In the genomic region with DNA sequence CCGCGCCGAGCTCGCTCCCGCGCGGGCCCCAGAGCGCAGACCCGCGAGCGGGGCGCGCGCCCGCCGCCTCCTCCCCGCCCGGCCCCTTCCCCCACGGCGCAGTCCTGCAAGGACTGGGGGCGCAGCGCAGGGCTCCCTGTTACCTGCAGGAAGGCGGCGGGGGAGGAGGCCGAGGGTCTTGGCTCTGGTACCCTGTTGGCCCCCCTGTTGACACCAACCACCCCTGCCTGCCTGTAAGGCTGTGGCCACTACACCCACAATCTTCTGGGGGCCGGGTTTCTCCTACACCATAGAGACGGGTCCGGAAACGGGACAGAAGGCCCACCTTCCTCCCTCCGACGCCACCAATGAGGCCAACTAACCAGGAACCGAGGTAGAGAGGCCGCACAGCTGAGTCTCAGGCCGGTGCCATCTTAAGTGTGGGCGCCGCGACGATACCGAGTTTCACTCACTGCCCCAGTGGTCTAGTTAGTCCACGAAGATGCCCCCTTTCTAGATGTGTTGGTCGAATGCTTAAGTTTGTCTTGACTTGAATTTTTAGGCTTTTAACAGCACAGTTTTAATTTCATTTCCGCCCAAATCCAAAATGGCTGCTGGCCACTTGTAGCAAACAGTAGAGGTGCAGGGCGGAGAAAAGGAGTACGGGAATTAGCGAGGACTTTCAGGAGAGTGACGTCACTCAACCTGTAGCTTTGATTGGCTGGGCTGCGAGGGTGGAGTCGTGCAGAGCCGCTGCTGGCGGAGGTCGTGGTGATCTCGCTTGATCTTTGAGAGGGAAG, we compare ENCODE assay signal across 1 cellular context.
TF ChIP-seq lines count a peak whose summit lies in the region.

SCYL3 (minus strand) TSS at position 252 of the 779 bp plus-strand sequence. CDS start 5,056 bp downstream, outside the sequence.

TF ChIP-seq in HepG2, 621 proteins besides CTCF, POLR2A, EP300 and RAD21 (continued from another document and continues in another):
- TF ChIP-seq, protein P1, sequence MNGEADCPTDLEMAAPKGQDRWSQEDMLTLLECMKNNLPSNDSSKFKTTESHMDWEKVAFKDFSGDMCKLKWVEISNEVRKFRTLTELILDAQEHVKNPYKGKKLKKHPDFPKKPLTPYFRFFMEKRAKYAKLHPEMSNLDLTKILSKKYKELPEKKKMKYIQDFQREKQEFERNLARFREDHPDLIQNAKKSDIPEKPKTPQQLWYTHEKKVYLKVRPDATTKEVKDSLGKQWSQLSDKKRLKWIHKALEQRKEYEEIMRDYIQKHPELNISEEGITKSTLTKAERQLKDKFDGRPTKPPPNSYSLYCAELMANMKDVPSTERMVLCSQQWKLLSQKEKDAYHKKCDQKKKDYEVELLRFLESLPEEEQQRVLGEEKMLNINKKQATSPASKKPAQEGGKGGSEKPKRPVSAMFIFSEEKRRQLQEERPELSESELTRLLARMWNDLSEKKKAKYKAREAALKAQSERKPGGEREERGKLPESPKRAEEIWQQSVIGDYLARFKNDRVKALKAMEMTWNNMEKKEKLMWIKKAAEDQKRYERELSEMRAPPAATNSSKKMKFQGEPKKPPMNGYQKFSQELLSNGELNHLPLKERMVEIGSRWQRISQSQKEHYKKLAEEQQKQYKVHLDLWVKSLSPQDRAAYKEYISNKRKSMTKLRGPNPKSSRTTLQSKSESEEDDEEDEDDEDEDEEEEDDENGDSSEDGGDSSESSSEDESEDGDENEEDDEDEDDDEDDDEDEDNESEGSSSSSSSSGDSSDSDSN (CRISPR knock-in tag; IDR thresholded peaks at IDR 0.05) = no peak
- peak; percentile 28; the same call in 1 of the 2 replicates for TF ChIP-seq FOXJ3 (CRISPR knock-in tag; IDR thresholded peaks at IDR 0.05; ENCODE audit: borderline replicate concordance)
- TF ChIP-seq CAMTA2 (CRISPR knock-in tag; IDR thresholded peaks at IDR 0.05; ENCODE audit: borderline replicate concordance) = 0 out of 2 replicates have a peak, but pooled peaks have one; percentile 65
- 0 out of 2 replicates have a peak, but pooled peaks have one; percentile 4 for TF ChIP-seq RARA (CRISPR knock-in tag; IDR thresholded peaks at IDR 0.05)
- TF ChIP-seq ZNF570 (CRISPR knock-in tag; IDR thresholded peaks at IDR 0.05; ENCODE audit: borderline replicate concordance) = no peak
- peak; percentile 99 for TF ChIP-seq ZNF574 (CRISPR knock-in tag; IDR thresholded peaks at IDR 0.05)
- TF ChIP-seq BHLHE40 (IDR thresholded peaks at IDR 0.05; ENCODE audit: low read length) = no peak
- peak; percentile 43 for TF ChIP-seq PAXIP1 (CRISPR knock-in tag; conservative IDR thresholded peaks at IDR 0.05)
- TF ChIP-seq E2F2 (CRISPR knock-in tag; IDR thresholded peaks at IDR 0.05; ENCODE audit: borderline replicate concordance) = no peak
- TF ChIP-seq, protein P2, sequence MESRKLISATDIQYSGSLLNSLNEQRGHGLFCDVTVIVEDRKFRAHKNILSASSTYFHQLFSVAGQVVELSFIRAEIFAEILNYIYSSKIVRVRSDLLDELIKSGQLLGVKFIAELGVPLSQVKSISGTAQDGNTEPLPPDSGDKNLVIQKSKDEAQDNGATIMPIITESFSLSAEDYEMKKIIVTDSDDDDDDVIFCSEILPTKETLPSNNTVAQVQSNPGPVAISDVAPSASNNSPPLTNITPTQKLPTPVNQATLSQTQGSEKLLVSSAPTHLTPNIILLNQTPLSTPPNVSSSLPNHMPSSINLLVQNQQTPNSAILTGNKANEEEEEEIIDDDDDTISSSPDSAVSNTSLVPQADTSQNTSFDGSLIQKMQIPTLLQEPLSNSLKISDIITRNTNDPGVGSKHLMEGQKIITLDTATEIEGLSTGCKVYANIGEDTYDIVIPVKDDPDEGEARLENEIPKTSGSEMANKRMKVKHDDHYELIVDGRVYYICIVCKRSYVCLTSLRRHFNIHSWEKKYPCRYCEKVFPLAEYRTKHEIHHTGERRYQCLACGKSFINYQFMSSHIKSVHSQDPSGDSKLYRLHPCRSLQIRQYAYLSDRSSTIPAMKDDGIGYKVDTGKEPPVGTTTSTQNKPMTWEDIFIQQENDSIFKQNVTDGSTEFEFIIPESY (CRISPR knock-in tag; IDR thresholded peaks at IDR 0.05) = no peak
- TF ChIP-seq, protein P3, sequence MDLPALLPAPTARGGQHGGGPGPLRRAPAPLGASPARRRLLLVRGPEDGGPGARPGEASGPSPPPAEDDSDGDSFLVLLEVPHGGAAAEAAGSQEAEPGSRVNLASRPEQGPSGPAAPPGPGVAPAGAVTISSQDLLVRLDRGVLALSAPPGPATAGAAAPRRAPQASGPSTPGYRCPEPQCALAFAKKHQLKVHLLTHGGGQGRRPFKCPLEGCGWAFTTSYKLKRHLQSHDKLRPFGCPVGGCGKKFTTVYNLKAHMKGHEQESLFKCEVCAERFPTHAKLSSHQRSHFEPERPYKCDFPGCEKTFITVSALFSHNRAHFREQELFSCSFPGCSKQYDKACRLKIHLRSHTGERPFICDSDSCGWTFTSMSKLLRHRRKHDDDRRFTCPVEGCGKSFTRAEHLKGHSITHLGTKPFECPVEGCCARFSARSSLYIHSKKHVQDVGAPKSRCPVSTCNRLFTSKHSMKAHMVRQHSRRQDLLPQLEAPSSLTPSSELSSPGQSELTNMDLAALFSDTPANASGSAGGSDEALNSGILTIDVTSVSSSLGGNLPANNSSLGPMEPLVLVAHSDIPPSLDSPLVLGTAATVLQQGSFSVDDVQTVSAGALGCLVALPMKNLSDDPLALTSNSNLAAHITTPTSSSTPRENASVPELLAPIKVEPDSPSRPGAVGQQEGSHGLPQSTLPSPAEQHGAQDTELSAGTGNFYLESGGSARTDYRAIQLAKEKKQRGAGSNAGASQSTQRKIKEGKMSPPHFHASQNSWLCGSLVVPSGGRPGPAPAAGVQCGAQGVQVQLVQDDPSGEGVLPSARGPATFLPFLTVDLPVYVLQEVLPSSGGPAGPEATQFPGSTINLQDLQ (CRISPR knock-in tag; IDR thresholded peaks at IDR 0.05) = no peak
- no peak for TF ChIP-seq TBP (CRISPR knock-in tag; IDR thresholded peaks at IDR 0.05)
- TF ChIP-seq, protein P4, sequence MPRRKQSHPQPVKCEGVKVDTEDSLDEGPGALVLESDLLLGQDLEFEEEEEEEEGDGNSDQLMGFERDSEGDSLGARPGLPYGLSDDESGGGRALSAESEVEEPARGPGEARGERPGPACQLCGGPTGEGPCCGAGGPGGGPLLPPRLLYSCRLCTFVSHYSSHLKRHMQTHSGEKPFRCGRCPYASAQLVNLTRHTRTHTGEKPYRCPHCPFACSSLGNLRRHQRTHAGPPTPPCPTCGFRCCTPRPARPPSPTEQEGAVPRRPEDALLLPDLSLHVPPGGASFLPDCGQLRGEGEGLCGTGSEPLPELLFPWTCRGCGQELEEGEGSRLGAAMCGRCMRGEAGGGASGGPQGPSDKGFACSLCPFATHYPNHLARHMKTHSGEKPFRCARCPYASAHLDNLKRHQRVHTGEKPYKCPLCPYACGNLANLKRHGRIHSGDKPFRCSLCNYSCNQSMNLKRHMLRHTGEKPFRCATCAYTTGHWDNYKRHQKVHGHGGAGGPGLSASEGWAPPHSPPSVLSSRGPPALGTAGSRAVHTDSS (CRISPR knock-in tag; conservative IDR thresholded peaks at IDR 0.05) = no peak
- no peak for TF ChIP-seq PRDM4 (CRISPR knock-in tag; IDR thresholded peaks at IDR 0.05; ENCODE audit: borderline replicate concordance)
- TF ChIP-seq TRAFD1 (CRISPR knock-in tag; IDR thresholded peaks at IDR 0.05; ENCODE audit: borderline replicate concordance) = 0 out of 2 replicates have a peak, but pooled peaks have one; percentile 32
- TF ChIP-seq ZNF839 (CRISPR knock-in tag; IDR thresholded peaks at IDR 0.05; ENCODE audit: borderline replicate concordance) = no peak
- TF ChIP-seq, protein P5, sequence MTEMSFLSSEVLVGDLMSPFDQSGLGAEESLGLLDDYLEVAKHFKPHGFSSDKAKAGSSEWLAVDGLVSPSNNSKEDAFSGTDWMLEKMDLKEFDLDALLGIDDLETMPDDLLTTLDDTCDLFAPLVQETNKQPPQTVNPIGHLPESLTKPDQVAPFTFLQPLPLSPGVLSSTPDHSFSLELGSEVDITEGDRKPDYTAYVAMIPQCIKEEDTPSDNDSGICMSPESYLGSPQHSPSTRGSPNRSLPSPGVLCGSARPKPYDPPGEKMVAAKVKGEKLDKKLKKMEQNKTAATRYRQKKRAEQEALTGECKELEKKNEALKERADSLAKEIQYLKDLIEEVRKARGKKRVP (CRISPR knock-in tag; IDR thresholded peaks at IDR 0.05) = no peak
- TF ChIP-seq MED8 (CRISPR knock-in tag; IDR thresholded peaks at IDR 0.05; ENCODE audit: insufficient replicate concordance) = peak; percentile 58
- TF ChIP-seq ELF3 (CRISPR knock-in tag; IDR thresholded peaks at IDR 0.05) = peak; percentile 95
- peak; percentile 26; the same call in 1 of the 2 replicates for TF ChIP-seq SIX4 (CRISPR knock-in tag; IDR thresholded peaks at IDR 0.05)
- TF ChIP-seq NKX3-1 (CRISPR knock-in tag; IDR thresholded peaks at IDR 0.05) = no peak
- no peak for TF ChIP-seq ISX (CRISPR knock-in tag; conservative IDR thresholded peaks at IDR 0.05)
- TF ChIP-seq RELA (CRISPR knock-in tag; IDR thresholded peaks at IDR 0.05) = no peak
- TF ChIP-seq PHF20 (CRISPR knock-in tag; IDR thresholded peaks at IDR 0.05) = peak; percentile 94
- TF ChIP-seq NR3C1 (CRISPR knock-in tag; IDR thresholded peaks at IDR 0.05) = no peak
- TF ChIP-seq ZBTB3 (CRISPR knock-in tag; IDR thresholded peaks at IDR 0.05; ENCODE audit: borderline replicate concordance, low read depth) = no peak
